10 cellular contexts compared by ENCODE assay signal in the genomic region with DNA sequence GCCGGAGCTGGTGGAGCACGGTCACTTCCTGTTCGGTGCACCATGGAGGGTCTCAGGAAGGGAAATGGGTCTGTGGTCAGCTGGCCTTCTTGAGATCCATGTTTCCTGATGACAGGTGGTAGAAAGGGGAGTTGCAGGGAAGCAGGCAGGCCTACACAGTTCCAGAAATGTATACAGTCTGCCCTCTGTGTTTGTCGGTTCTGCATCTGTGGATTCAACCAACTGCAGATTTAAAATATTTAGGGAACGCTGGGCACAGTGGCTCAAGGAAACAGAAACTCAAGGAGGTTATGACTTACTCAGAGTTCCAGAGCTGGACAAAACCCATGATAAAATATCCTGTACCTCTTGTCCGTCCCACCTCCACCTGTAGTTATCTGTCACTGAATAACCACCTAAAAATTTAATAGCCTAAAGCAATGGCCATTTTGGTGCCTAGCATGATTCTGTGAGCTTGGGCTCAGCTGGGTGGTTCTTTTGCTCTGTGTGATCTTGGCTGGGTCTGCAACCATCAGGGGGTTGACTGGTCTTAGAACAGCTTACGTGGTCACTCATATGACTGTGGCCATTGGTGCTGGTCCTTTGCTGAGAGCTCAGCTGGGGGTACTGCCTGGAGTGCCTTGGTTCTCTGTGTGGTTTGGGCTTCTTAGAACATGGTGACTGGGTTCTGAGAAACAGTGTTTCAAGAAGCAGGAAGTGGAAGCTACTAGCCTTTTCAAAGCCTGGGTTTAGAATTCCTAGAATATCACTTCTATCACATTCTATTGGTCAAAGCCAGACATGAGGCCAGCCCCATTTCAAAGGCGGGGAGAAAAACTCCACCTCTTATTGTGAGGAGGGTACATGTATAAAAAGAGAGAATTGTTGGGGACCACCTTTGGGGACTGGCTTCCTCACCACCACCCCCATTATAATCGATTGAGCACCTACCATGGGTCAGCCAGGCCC.
DNase-seq lines count a peak whose midpoint lies in the region; ATAC-seq and TF ChIP-seq lines count a peak whose summit lies in the region.
"Had no signal": no experiment of that assay in that cellular context is flagged by ENCODE, and none has a peak within 500 bp of the region (broad histone marks: within the 10 kb centered on the region; RNA-seq: fewer than 3 reads in every experiment).

No MANE protein-coding gene starts in this region.

- POLR2A ChIA-PET in CD8-positive, alpha-beta memory T cell (lab: Charles Lee): no interaction called here
- POLR2A ChIA-PET in T-cell (lab: Charles Lee): no interaction called here

- H3K4me1 Mint-ChIP-seq in CD8-positive, alpha-beta memory T cell: peaks cover 58 to 66% (median 60%) of the 10 kb centered on the region in 3 donors
- H3K4me1 Mint-ChIP-seq in T-cell: peaks cover 65 to 74% (median 73%) of the 10 kb centered on the region in 3 donors

- peak overlapping the region in 6 of 7 donors; percentile 45 to 80 (median 55) for H3K4me3 Mint-ChIP-seq in CD8-positive, alpha-beta memory T cell
- peak overlapping the region in 2 of 3 donors; percentile 46 to 75 for H3K4me3 Mint-ChIP-seq in T-cell

- in situ Hi-C loops in brain microvascular endothelial cell (cut with HindIII; ENCODE audit: low pct_ligation_motif_present, low sequenced_read_pairs): no loop called here

- peak overlapping the region; percentile 77 for H3K27ac ChIP-seq in CD8-positive, alpha-beta memory T cell (ENCODE audit: low read depth, low read length)
- H3K27ac ChIP-seq in coronary artery (peak overlapping the region; percentile 89 to 94), skin epidermis (peak overlapping the region in 20 of 21 experiments; percentile 29 to 94 (median 86)), brain microvascular endothelial cell (no peak overlapping the region)
- H3K27ac ChIP-seq: GM23248 had no signal

- peaks cover 16 to 59% (median 20%) of the 10 kb centered on the region in 3 donors for H3K36me3 Mint-ChIP-seq in CD8-positive, alpha-beta memory T cell
- peaks cover 57% of the 10 kb centered on the region for H3K36me3 Mint-ChIP-seq in T-cell

- DNase-seq in CD8-positive, alpha-beta memory T cell: no peak
- no peak for DNase-seq in T-cell
- DNase-seq in coronary artery (ENCODE audit: low spot score): no peak
- DNase-seq in glomerular visceral epithelial cell (ENCODE audit: extremely low spot score): no peak
- no peak for DNase-seq in brain microvascular endothelial cell
- DNase-seq in NCI-H1930 (lab: John Stamatoyannopoulos, UW): no peak
- DNase-seq: DMS79 treated with DMSO at 0.1 percent for 48 hours had no signal

- CTCF ChIA-PET in CD8-positive, alpha-beta memory T cell (lab: Charles Lee): no interaction called here
- CTCF ChIA-PET in T-cell (lab: Charles Lee): interaction anchor here in 1 of 2 donors (0.9 kb wide), 1 partner anchor 65 kb away, joined by 3 read pairs; no protein-coding TSS in a partner anchor

- no peaks in the 10 kb centered on the region for H3K36me3 ChIP-seq in CD8-positive, alpha-beta memory T cell (ENCODE audit: insufficient read depth, low read length)
- no peaks in the 10 kb centered on the region for H3K36me3 ChIP-seq in brain microvascular endothelial cell (replicated peaks)

- TF ChIP-seq CTCF in coronary artery (IDR thresholded peaks at IDR 0.05): no peak
- no peak for TF ChIP-seq CTCF in brain microvascular endothelial cell (IDR thresholded peaks at IDR 0.05; ENCODE audit: low read depth, low read length, missing control alignments)

- H3K27ac Mint-ChIP-seq in CD8-positive, alpha-beta memory T cell: peak overlapping the region in 7 of 8 donors; percentile 3 to 95 (median 85)
- peak overlapping the region; percentile 62 to 85 for H3K27ac Mint-ChIP-seq in T-cell

- H3K27me3 ChIP-seq in CD8-positive, alpha-beta memory T cell (ENCODE audit: insufficient read depth, low read length, poor library complexity, severe bottlenecking): no peaks in the 10 kb centered on the region
- H3K27me3 ChIP-seq in brain microvascular endothelial cell (replicated peaks): no peaks in the 10 kb centered on the region

- no peaks in the 10 kb centered on the region for H3K27me3 Mint-ChIP-seq in CD8-positive, alpha-beta memory T cell
- H3K27me3 Mint-ChIP-seq in T-cell: no peaks in the 10 kb centered on the region

- H3K9me3 Mint-ChIP-seq in CD8-positive, alpha-beta memory T cell: peaks cover 0 to 2% (median 2%) of the 10 kb centered on the region in 5 donors
- H3K9me3 Mint-ChIP-seq in T-cell: peaks cover 3 to 4% (median 3%) of the 10 kb centered on the region in 3 donors

- H3K9me3 ChIP-seq in CD8-positive, alpha-beta memory T cell (ENCODE audit: low read length): no peaks in the 10 kb centered on the region

- peak overlapping the region; percentile 18 for H3K4me3 ChIP-seq in CD8-positive, alpha-beta memory T cell (ENCODE audit: low read length)
- no peak overlapping the region for H3K4me3 ChIP-seq in coronary artery
- H3K4me3 ChIP-seq in skin epidermis: no peak overlapping the region
- no peak overlapping the region for H3K4me3 ChIP-seq in brain microvascular endothelial cell (ENCODE audit: low read depth, low read length)
- H3K4me3 ChIP-seq: GM23248 had no signal

- ATAC-seq in T-cell (replicated peaks in 1 of 4) (peak in 3 of 4 experiments; percentile 43 to 62 (median 51)), GM18511 (IDR thresholded peaks at IDR 0.05; ENCODE audit: unreplicated experiment) (no peak)

- peaks cover 57% of the 10 kb centered on the region for H3K4me1 ChIP-seq in CD8-positive, alpha-beta memory T cell (ENCODE audit: insufficient read depth, low read length)
